In genomic region chr6:30893001-30893591, GRCh38 we compare ENCODE assay signal across 22 cellular contexts. TPM values are rescaled to one million over a fixed set of nuclear protein-coding genes. Genes with fewer than 3 reads are reported as not detected.
DNase-seq lines count a peak whose midpoint lies in the region; ATAC-seq, FAIRE-seq and TF ChIP-seq lines count a peak whose summit lies in the region.
"Had no signal": no experiment of that assay in that cellular context is flagged by ENCODE, and none has a peak within 500 bp of the region (broad histone marks: within the 10 kb centered on the region; RNA-seq: fewer than 3 reads in every experiment).

No MANE protein-coding gene starts in this region.

- H3K4me3 ChIP-seq in OCI-LY1 (ENCODE audit: low read depth, low read length, poor library complexity, severe bottlenecking) = no peak overlapping the region
- H3K4me3 ChIP-seq in endothelial cell of umbilical vein (replicated peaks in 1 of 3; ENCODE audit: insufficient read depth in 1 of 3, low read depth in 1 of 3, low read length in 3 of 3) = no peak overlapping the region
- H3K4me3 ChIP-seq: right lobe of liver had no signal

- H3F3A ChIP-seq in OCI-LY1 (ENCODE audit: insufficient read depth, low read length) = no peaks in the 10 kb centered on the region

- H3K27me3 ChIP-seq in OCI-LY1 (ENCODE audit: insufficient read depth, low read length) (peaks cover 12% of the 10 kb centered on the region; the same call in 1 of the 2 replicates), endothelial cell of umbilical vein (ENCODE audit: control insufficient read depth in 2 of 2, insufficient read depth in 2 of 2, low read length in 2 of 2) (no peaks in the 10 kb centered on the region)
- H3K27me3 ChIP-seq: right lobe of liver had no signal

- dilution Hi-C loops in endothelial cell of umbilical vein (cut with MboI; ENCODE audit: extremely low pct_ligation_motif_present, low sequenced_read_pairs) = loop anchor here (25.0 kb wide), 1 partner anchor 156 kb away; the partner anchor contains the start of genes FLOT1 and IER3

- H3K4me3 Mint-ChIP-seq in Calu3 (ENCODE audit: low read depth, unreplicated experiment) (no peak overlapping the region), endothelial cell (ENCODE audit: unreplicated experiment) (no peak overlapping the region)
- H3K4me3 Mint-ChIP-seq: nephron progenitor cell; stimulated activated naive CD8-positive, alpha-beta T cell treated with anti-CD3 and anti-CD28 coated beads, Interleukin-15, amount 100 ng/mL, for 72 hours; T-helper 17 cell had no signal

- H3K4me1 ChIP-seq in OCI-LY1 (ENCODE audit: insufficient read depth, low read length, severe bottlenecking) (no peaks in the 10 kb centered on the region), endothelial cell of umbilical vein (ENCODE audit: control insufficient read depth, extremely low read depth, insufficient read depth, low read length) (no peaks in the 10 kb centered on the region)
- H3K4me1 ChIP-seq: right lobe of liver had no signal

- peak; percentile 47 for TF ChIP-seq CTCF in Calu3 (IDR thresholded peaks at IDR 0.05; ENCODE audit: unreplicated experiment)
- peak; percentile 25; the same call in 1 of the 2 replicates for TF ChIP-seq CTCF in OCI-LY1 (IDR thresholded peaks at IDR 0.05; ENCODE audit: low read length)
- TF ChIP-seq CTCF in endothelial cell of umbilical vein (IDR thresholded peaks at IDR 0.05; ENCODE audit: extremely low read depth in 1 of 2, insufficient read depth in 1 of 2, low read depth in 1 of 2, low read length in 2 of 2) = peak; percentile 10 to 16
- no peak for TF ChIP-seq CTCF in endothelial cell (IDR thresholded peaks at IDR 0.05; ENCODE audit: unreplicated experiment)

- H2AFZ ChIP-seq in OCI-LY1 (ENCODE audit: low read length) (no peak overlapping the region), endothelial cell of umbilical vein (ENCODE audit: low read depth, low read length) (no peak overlapping the region)

- H3K79me2 ChIP-seq in OCI-LY1 (ENCODE audit: insufficient read depth, low read length) = no peaks in the 10 kb centered on the region
- H3K79me2 ChIP-seq in endothelial cell of umbilical vein (ENCODE audit: control insufficient read depth, insufficient read depth, low read length) = no peaks in the 10 kb centered on the region

- H4K20me1 ChIP-seq in OCI-LY1 (ENCODE audit: insufficient read depth, low read length) (no peaks in the 10 kb centered on the region), endothelial cell of umbilical vein (replicated peaks; ENCODE audit: control insufficient read depth, extremely low read depth, insufficient read depth, low read length) (no peaks in the 10 kb centered on the region)

- POLR2A ChIA-PET in endothelial cell of umbilical vein (lab: Charles Lee) = no interaction called here

- ATAC-seq in HG03469 (IDR thresholded peaks at IDR 0.05; ENCODE audit: unreplicated experiment) = no peak
- ATAC-seq: stimulated activated naive CD8-positive, alpha-beta T cell treated with anti-CD3 and anti-CD28 coated beads, Interleukin-15, amount 100 ng/mL, for 72 hours; T-helper 17 cell had no signal

- intact Hi-C loops in Calu3 (cut with micrococcal nuclease; ENCODE audit: unreplicated experiment) = no loop called here
- intact Hi-C loops in endothelial cell of umbilical vein (cut with micrococcal nuclease) = no loop called here
- intact Hi-C loops in posterior vena cava (cut with DNase I) = no loop called here

- H3K9me3 Mint-ChIP-seq in Calu3 (ENCODE audit: low read depth, unreplicated experiment) (no peaks in the 10 kb centered on the region), endothelial cell (ENCODE audit: unreplicated experiment) (no peaks in the 10 kb centered on the region)
- H3K9me3 Mint-ChIP-seq: nephron progenitor cell; stimulated activated naive CD8-positive, alpha-beta T cell treated with anti-CD3 and anti-CD28 coated beads, Interleukin-15, amount 100 ng/mL, for 72 hours had no signal

- H3K36me3 Mint-ChIP-seq in Calu3 (ENCODE audit: insufficient read depth, unreplicated experiment) (peaks cover 82% of the 10 kb centered on the region), endothelial cell (ENCODE audit: low read depth, unreplicated experiment) (peaks cover 5% of the 10 kb centered on the region)

- no peak for TF ChIP-seq POLR2A in endothelial cell of umbilical vein (IDR thresholded peaks at IDR 0.05; ENCODE audit: low read depth, low read length)

- H3K27me3 Mint-ChIP-seq in Calu3 (ENCODE audit: unreplicated experiment) = no peaks in the 10 kb centered on the region
- H3K27me3 Mint-ChIP-seq in endothelial cell (ENCODE audit: unreplicated experiment) = peaks cover 9% of the 10 kb centered on the region
- H3K27me3 Mint-ChIP-seq: stimulated activated naive CD8-positive, alpha-beta T cell treated with anti-CD3 and anti-CD28 coated beads, Interleukin-15, amount 100 ng/mL, for 72 hours had no signal

- CTCF ChIA-PET in Calu3 (lab: Charles Lee) = no interaction called here
- CTCF ChIA-PET in endothelial cell of umbilical vein (lab: Charles Lee) = interaction anchor here (1.6 kb wide), 1 partner anchor 9 kb away, joined by 3 read pairs; the partner anchor contains the start of gene DDR1

- H3K9me3 ChIP-seq in OCI-LY1 (ENCODE audit: low read length) = no peaks in the 10 kb centered on the region
- no peaks in the 10 kb centered on the region for H3K9me3 ChIP-seq in endothelial cell of umbilical vein (replicated peaks; ENCODE audit: control insufficient read depth, insufficient read depth, low read length)
- H3K9me3 ChIP-seq: right lobe of liver had no signal

- BruUV-seq in Calu3 (replicated peaks; lab: Mats Ljungman, UMichigan) (no TSS peak), endothelial cell of umbilical vein (replicated peaks; lab: Mats Ljungman, UMichigan) (no TSS peak)

- H3K4me1 Mint-ChIP-seq in Calu3 (ENCODE audit: low read depth, unreplicated experiment) (peaks cover 15% of the 10 kb centered on the region), endothelial cell (ENCODE audit: unreplicated experiment) (peaks cover 2% of the 10 kb centered on the region)
- H3K4me1 Mint-ChIP-seq: stimulated activated naive CD8-positive, alpha-beta T cell treated with anti-CD3 and anti-CD28 coated beads, Interleukin-15, amount 100 ng/mL, for 72 hours had no signal

- FAIRE-seq in endothelial cell of umbilical vein (lab: Jason Lieb, UNC) = no peak
- FAIRE-seq: colon had no signal

- H3K36me3 ChIP-seq in OCI-LY1 (ENCODE audit: insufficient read depth, low read length) = no peaks in the 10 kb centered on the region
- H3K36me3 ChIP-seq in endothelial cell of umbilical vein (ENCODE audit: control insufficient read depth in 2 of 2, extremely low read depth in 1 of 2, insufficient read depth in 2 of 2, low read length in 2 of 2) = peaks cover 0 to 7% of the 10 kb centered on the region in 2 experiments
- H3K36me3 ChIP-seq: right lobe of liver had no signal

- no peak overlapping the region for H3K9ac ChIP-seq in OCI-LY1 (ENCODE audit: low read length)
- H3K9ac ChIP-seq in endothelial cell of umbilical vein (replicated peaks; ENCODE audit: extremely low read depth, insufficient read depth, low read length) = no peak overlapping the region

- DNase-seq in Calu3 (no peak), endothelial cell of umbilical vein (ENCODE audit: low read depth, low spot score) (no peak), posterior vena cava (ENCODE audit: low spot score) (peak; percentile 62), endothelial cell (ENCODE audit: low spot score) (no peak), germinal center (ENCODE audit: low spot score) (no peak), C1 segment of cervical spinal cord (lab: John Stamatoyannopoulos, UW) (no peak)
- DNase-seq: activated CD4-positive, alpha-beta T cell treated with anti-CD3 and anti-CD28 coated beads for 48 hours; activated T-cell treated with anti-CD3 and anti-CD28 coated beads, Interleukin-2, amount 50 U/mL, for 1 hour; NCI-H2081; NCI-H774; nephron progenitor cell; stimulated activated naive CD8-positive, alpha-beta T cell treated with anti-CD3 and anti-CD28 coated beads, Interleukin-15, amount 100 ng/mL, for 72 hours; T-helper 17 cell had no signal

- no peaks in the 10 kb centered on the region for H3K9me2 ChIP-seq in OCI-LY1 (ENCODE audit: low read depth, low read length)

- H3K27ac Mint-ChIP-seq in Calu3 (ENCODE audit: unreplicated experiment) (peak overlapping the region; percentile 10), endothelial cell (ENCODE audit: unreplicated experiment) (no peak overlapping the region)
- H3K27ac Mint-ChIP-seq: nephron progenitor cell; stimulated activated naive CD8-positive, alpha-beta T cell treated with anti-CD3 and anti-CD28 coated beads, Interleukin-15, amount 100 ng/mL, for 72 hours; T-helper 17 cell had no signal

- H3K27ac ChIP-seq in OCI-LY1 (ENCODE audit: low read depth, low read length, poor library complexity, severe bottlenecking) = no peak overlapping the region
- H3K27ac ChIP-seq in endothelial cell of umbilical vein (ENCODE audit: insufficient read depth, low read depth, low read length) = no peak overlapping the region
- H3K27ac ChIP-seq: C4-2B, right lobe of liver had no signal

- no peaks in the 10 kb centered on the region for H3K9me1 ChIP-seq in endothelial cell of umbilical vein (replicated peaks; ENCODE audit: control insufficient read depth, extremely low read depth, insufficient read depth, low read length)

- no peak overlapping the region for H3K4me2 ChIP-seq in OCI-LY1 (ENCODE audit: low read length)
- no peak overlapping the region for H3K4me2 ChIP-seq in endothelial cell of umbilical vein (ENCODE audit: insufficient read depth, low read length)

RNA-seq across cellular contexts. Expression of gene DDR1, which starts 8.8 kb away (rescaled TPM):
- total RNA-seq in Calu3 (2022) (489 and 580 TPM in 2 replicates), endothelial cell of umbilical vein (17.7 and 22.9 TPM in 2 replicates), posterior vena cava (10 to 100 TPM; 25.2 to 26.0 TPM), endothelial cell (ENCODE audit: unreplicated experiment) (8.2 TPM)
- 8.8 and 10.6 TPM in 2 replicates for polyA plus RNA-seq in endothelial cell of umbilical vein
- polyA plus RNA-seq in endothelial cell of umbilical vein (2011; cell fraction: cytosol; rRNA removed) = 4.9 and 6.8 TPM in 2 replicates
- polyA plus RNA-seq in endothelial cell of umbilical vein (2011; cell fraction: nucleus; rRNA removed) = 19.8 and 24.8 TPM in 2 replicates
- 8.8 and 14.7 TPM in 2 replicates for polyA plus RNA-seq in endothelial cell of umbilical vein (2012)
- 14.7 and 20.9 TPM in 2 replicates for polyA minus RNA-seq in endothelial cell of umbilical vein
- polyA minus RNA-seq in endothelial cell of umbilical vein (2011; cell fraction: cytosol; rRNA and poly(A)+ RNA removed) = 31.4 TPM
- 7.0 and 10.5 TPM in 2 replicates for polyA minus RNA-seq in endothelial cell of umbilical vein (2011; cell fraction: nucleus; rRNA and poly(A)+ RNA removed)

RNA-seq across cellular contexts. Expression of gene GTF2H4, which starts 14.9 kb away (rescaled TPM):
- total RNA-seq in Calu3 (2022) (70.5 and 80.0 TPM in 2 replicates), endothelial cell of umbilical vein (51.0 and 52.6 TPM in 2 replicates), posterior vena cava (10 to 100 TPM; 27.2 to 37.8 TPM), endothelial cell (ENCODE audit: unreplicated experiment) (47.6 TPM)
- polyA plus RNA-seq in endothelial cell of umbilical vein = 40.5 and 40.8 TPM in 2 replicates
- 32.2 and 35.5 TPM in 2 replicates for polyA plus RNA-seq in endothelial cell of umbilical vein (2011; cell fraction: cytosol; rRNA removed)
- 184 and 233 TPM in 2 replicates for polyA plus RNA-seq in endothelial cell of umbilical vein (2011; cell fraction: nucleus; rRNA removed)
- 30.4 and 34.4 TPM in 2 replicates for polyA plus RNA-seq in endothelial cell of umbilical vein (2012)
- polyA minus RNA-seq in endothelial cell of umbilical vein = 43.1 and 55.4 TPM in 2 replicates
- 9.6 TPM for polyA minus RNA-seq in endothelial cell of umbilical vein (2011; cell fraction: cytosol; rRNA and poly(A)+ RNA removed)
- polyA minus RNA-seq in endothelial cell of umbilical vein (2011; cell fraction: nucleus; rRNA and poly(A)+ RNA removed) = 29.4 and 32.4 TPM in 2 replicates

RNA-seq across cellular contexts. Expression of gene VARS2, which starts 20.9 kb away (rescaled TPM):
- 33.0 and 34.2 TPM in 2 replicates for total RNA-seq in Calu3 (2022)
- total RNA-seq in endothelial cell of umbilical vein = 32.5 and 34.3 TPM in 2 replicates
- polyA plus RNA-seq in endothelial cell of umbilical vein = 17.8 TPM in 2 replicates
- 10.1 and 10.8 TPM in 2 replicates for polyA plus RNA-seq in endothelial cell of umbilical vein (2011; cell fraction: cytosol; rRNA removed)
- polyA plus RNA-seq in endothelial cell of umbilical vein (2011; cell fraction: nucleus; rRNA removed) = 150 and 154 TPM in 2 replicates
- polyA plus RNA-seq in endothelial cell of umbilical vein (2012) = 17.6 and 19.1 TPM in 2 replicates
- 23.0 and 30.0 TPM in 2 replicates for polyA minus RNA-seq in endothelial cell of umbilical vein
- 9.2 TPM for polyA minus RNA-seq in endothelial cell of umbilical vein (2011; cell fraction: cytosol; rRNA and poly(A)+ RNA removed)
- 15.0 and 20.7 TPM in 2 replicates for polyA minus RNA-seq in endothelial cell of umbilical vein (2011; cell fraction: nucleus; rRNA and poly(A)+ RNA removed)
- total RNA-seq in posterior vena cava = 10 to 100 TPM; 13.8 to 17.8 TPM
- total RNA-seq in endothelial cell (ENCODE audit: unreplicated experiment) = 20.0 TPM

RNA-seq across cellular contexts. Expression of gene SFTA2, which starts 38.9 kb away (rescaled TPM):
- total RNA-seq in Calu3 (2022) (184 and 246 TPM in 2 replicates), endothelial cell of umbilical vein (not detected in 2 replicates), posterior vena cava (under 1 TPM in 1 of 2 donors, not detected in 1; 0.29 TPM), endothelial cell (ENCODE audit: unreplicated experiment) (2.8 TPM)
- polyA plus RNA-seq in endothelial cell of umbilical vein = not detected in 2 replicates
- polyA plus RNA-seq in endothelial cell of umbilical vein (2011; cell fraction: cytosol; rRNA removed) = not detected in 2 replicates
- polyA plus RNA-seq in endothelial cell of umbilical vein (2011; cell fraction: nucleus; rRNA removed) = not detected in 2 replicates
- polyA plus RNA-seq in endothelial cell of umbilical vein (2012) = not detected in 2 replicates
- polyA minus RNA-seq in endothelial cell of umbilical vein = not detected in 2 replicates
- not detected for polyA minus RNA-seq in endothelial cell of umbilical vein (2011; cell fraction: cytosol; rRNA and poly(A)+ RNA removed)
- polyA minus RNA-seq in endothelial cell of umbilical vein (2011; cell fraction: nucleus; rRNA and poly(A)+ RNA removed) = not detected in 2 replicates
- total RNA-seq: Daoy, fibroblast of lung, liver, MCF 10A, right lobe of liver, T-helper 17 cell had no signal
- polyA plus RNA-seq: fibroblast of lung had no signal

RNA-seq across cellular contexts. Expression of gene MUCL3, which starts 47.7 kb away (rescaled TPM):
- total RNA-seq in Calu3 (2022) = 0.07 and 0.15 TPM in 2 replicates
- not detected in 2 replicates for total RNA-seq in endothelial cell of umbilical vein
- polyA plus RNA-seq in endothelial cell of umbilical vein = not detected in 2 replicates
- polyA plus RNA-seq in endothelial cell of umbilical vein (2011; cell fraction: cytosol; rRNA removed) = not detected in 2 replicates
- polyA plus RNA-seq in endothelial cell of umbilical vein (2011; cell fraction: nucleus; rRNA removed) = not detected in 2 replicates
- not detected in 2 replicates for polyA plus RNA-seq in endothelial cell of umbilical vein (2012)
- not detected in 2 replicates for polyA minus RNA-seq in endothelial cell of umbilical vein
- polyA minus RNA-seq in endothelial cell of umbilical vein (2011; cell fraction: cytosol; rRNA and poly(A)+ RNA removed) = not detected
- polyA minus RNA-seq in endothelial cell of umbilical vein (2011; cell fraction: nucleus; rRNA and poly(A)+ RNA removed) = not detected in 2 replicates
- not detected for total RNA-seq in posterior vena cava
- not detected for total RNA-seq in endothelial cell (ENCODE audit: unreplicated experiment)
- total RNA-seq: Daoy, fibroblast of lung, MCF 10A, right lobe of liver, T-helper 17 cell had no signal
- polyA plus RNA-seq: fibroblast of lung, liver had no signal

Comparison
In these comparisons a context has a peak if more than half of its experiments do, and no peak if none do; other contexts are left out.
1. RNA of gene DDR1, which starts 8.8 kb away (total RNA-seq): 489 to 580 TPM in Calu3; 25.2 to 26.0 TPM in posterior vena cava, 17.7 to 22.9 TPM in endothelial cell of umbilical vein and 8.2 TPM in endothelial cell (single experiment); every median in the first group is over 10 times any median in the second.